Comparison of ENCODE assay signal across 18 cellular contexts in genomic region chr4:139469869-139470268, GRCh38. TPM values are rescaled to one million over a fixed set of nuclear protein-coding genes. Genes with fewer than 3 reads are reported as not detected.
DNase-seq lines count a peak whose midpoint lies in the region; ATAC-seq, FAIRE-seq and TF ChIP-seq lines count a peak whose summit lies in the region.
"Had no signal": no experiment of that assay in that cellular context is flagged by ENCODE, and none has a peak within 500 bp of the region (broad histone marks: within the 10 kb centered on the region; RNA-seq: fewer than 3 reads in every experiment).

No MANE protein-coding gene starts in this region.

- peaks cover 14% of the 10 kb centered on the region for H3K36me3 Mint-ChIP-seq in MCF 10A (ENCODE audit: insufficient read depth, unreplicated experiment)

- POLR2A ChIA-PET in MCF 10A (lab: Yijun Ruan, JAX) = no interaction called here

- no TSS peak for BruUV-seq in MCF 10A (replicated peaks; lab: Mats Ljungman, UMichigan)
- BruUV-seq in mammary epithelial cell (replicated peaks; lab: Mats Ljungman, UMichigan) = no TSS peak

- H3K4me3 ChIP-seq in mammary epithelial cell (replicated peaks in 1 of 3; ENCODE audit: insufficient read depth in 1 of 3, low read depth in 2 of 3, low read length in 3 of 3) (no peak overlapping the region), left lung (no peak overlapping the region), pancreas (no peak overlapping the region), psoas muscle (no peak overlapping the region), coronary artery (no peak overlapping the region), lower leg skin (ENCODE audit: low read depth, poor library complexity, severe bottlenecking) (no peak overlapping the region)
- H3K4me3 ChIP-seq: A549 had no signal

- 86% methylated on average over 1 of the region's 1 CpG for WGBS in mammary epithelial cell (ENCODE audit: low coverage, missing lambda C conversion rate)
- 32 to 36% methylated on average over 1 of the region's 1 CpG for WGBS in pancreas, 2 donors
- WGBS in psoas muscle, 3 donors = 96 to 100% (median 100%) methylated on average over 1 of the region's 1 CpG
- WGBS in lower leg skin, 2 donors = 93 to 100% methylated on average over 1 of the region's 1 CpG

- H3K9me3 ChIP-seq in mammary epithelial cell (replicated peaks; ENCODE audit: insufficient read depth, low read length) = no peaks in the 10 kb centered on the region
- peaks cover 0 to 10% of the 10 kb centered on the region in 2 donors for H3K9me3 ChIP-seq in left lung
- H3K9me3 ChIP-seq in pancreas = no peaks in the 10 kb centered on the region
- peaks cover 12% of the 10 kb centered on the region for H3K9me3 ChIP-seq in psoas muscle
- H3K9me3 ChIP-seq: A549 had no signal

- dilution Hi-C loops in mammary epithelial cell (cut with HindIII; ENCODE audit: low sequenced_read_pairs) = no loop called here

- ATAC-seq in left lung (peak; percentile 45), pancreas (peak; percentile 85 to 93 (median 92)), psoas muscle (no peak), HG03432 (IDR thresholded peaks at IDR 0.05; ENCODE audit: unreplicated experiment) (no peak)
- ATAC-seq: A549 had no signal

- H3K36me3 ChIP-seq in mammary epithelial cell (ENCODE audit: insufficient read depth, low read length) (peaks cover 4% of the 10 kb centered on the region), left lung (peaks cover 0 to 22% of the 10 kb centered on the region in 2 donors), pancreas (peaks cover 0 to 7% (median 3%) of the 10 kb centered on the region in 3 donors), psoas muscle (ENCODE audit: insufficient read depth in 1 of 2, low read depth in 1 of 2) (peaks cover 4 to 20% of the 10 kb centered on the region in 2 donors)

- TF ChIP-seq CTCF in MCF 10A (IDR thresholded peaks at IDR 0.05; ENCODE audit: unreplicated experiment) (no peak), mammary epithelial cell (conservative IDR thresholded peaks at IDR 0.05 in 1 of 2, IDR thresholded peaks at IDR 0.05 in 1 of 2; ENCODE audit: extremely low read depth in 1 of 2, insufficient read depth in 1 of 2, low read depth in 1 of 2, low read length in 2 of 2) (no peak), left lung (IDR thresholded peaks at IDR 0.05) (no peak), pancreas (IDR thresholded peaks at IDR 0.05) (no peak), psoas muscle (IDR thresholded peaks at IDR 0.05) (no peak), coronary artery (IDR thresholded peaks at IDR 0.05) (no peak), lower leg skin (IDR thresholded peaks at IDR 0.05) (no peak)

- no peak for TF ChIP-seq POLR2A in lower leg skin (IDR thresholded peaks at IDR 0.05)

- H3K27ac Mint-ChIP-seq in MCF 10A (ENCODE audit: low read depth, unreplicated experiment) = peak overlapping the region; percentile 32

- no peak overlapping the region for H2AFZ ChIP-seq in mammary epithelial cell (ENCODE audit: low read depth, low read length)

- no peak for FAIRE-seq in pancreas (lab: Jason Lieb, UNC)
- FAIRE-seq: A549, H54 had no signal

- H3K4me1 ChIP-seq in mammary epithelial cell (ENCODE audit: insufficient read depth, low read length) (no peaks in the 10 kb centered on the region), left lung (no peaks in the 10 kb centered on the region), pancreas (peaks cover 3 to 10% (median 9%) of the 10 kb centered on the region in 3 donors), psoas muscle (no peaks in the 10 kb centered on the region)
- H3K4me1 ChIP-seq: A549 had no signal

- no peak overlapping the region for H3K9ac ChIP-seq in mammary epithelial cell (ENCODE audit: insufficient read depth, low read length)

- no peak overlapping the region for H3K4me2 ChIP-seq in mammary epithelial cell (ENCODE audit: insufficient read depth, low read depth, low read length)
- H3K4me2 ChIP-seq: A549 had no signal

- H3K9me3 Mint-ChIP-seq in MCF 10A (ENCODE audit: unreplicated experiment) = no peaks in the 10 kb centered on the region

- H4K20me1 ChIP-seq in mammary epithelial cell (ENCODE audit: insufficient read depth, low read length) = no peaks in the 10 kb centered on the region

- no peak overlapping the region for H3K4me3 Mint-ChIP-seq in MCF 10A (ENCODE audit: unreplicated experiment)
- H3K4me3 Mint-ChIP-seq: IgD-negative memory B cell had no signal

- no peaks in the 10 kb centered on the region for H3K4me1 Mint-ChIP-seq in MCF 10A (ENCODE audit: insufficient read depth, unreplicated experiment)

- no peaks in the 10 kb centered on the region for H3K27me3 Mint-ChIP-seq in MCF 10A (ENCODE audit: insufficient read depth, unreplicated experiment)
- H3K27me3 Mint-ChIP-seq: IgD-negative memory B cell had no signal

- no peak overlapping the region for H3K27ac ChIP-seq in mammary epithelial cell (ENCODE audit: insufficient read depth, low read depth, low read length)
- no peak overlapping the region for H3K27ac ChIP-seq in left lung
- peak overlapping the region; percentile 20 to 48 (median 42) for H3K27ac ChIP-seq in pancreas
- H3K27ac ChIP-seq in psoas muscle = no peak overlapping the region
- H3K27ac ChIP-seq in coronary artery = no peak overlapping the region
- H3K27ac ChIP-seq: A549, C4-2B had no signal

- DNase-seq in MCF 10A (ENCODE audit: unreplicated experiment) (no peak), mammary epithelial cell (no peak), left lung (no peak), pancreas (peak in 5 of 6 donors; percentile 52 to 71 (median 68)), psoas muscle (no peak), coronary artery (ENCODE audit: low spot score) (no peak), lower leg skin (ENCODE audit: low spot score in 2 of 2) (no peak)
- DNase-seq: EL, MV-4-11, NCI-H1417, NCI-H1930, NCI-H69, RPMI8226 had no signal

- intact Hi-C loops in MCF 10A (cut with micrococcal nuclease) (no loop called here), mammary epithelial cell (cut with micrococcal nuclease) (no loop called here), left lung (cut with DNase I) (no loop called here), pancreas (cut with DNase I) (no loop called here), psoas muscle (cut with DNase I) (loop anchor here in 1 of 2 donors (10.0 kb wide), 1 partner anchor 65 kb away; no protein-coding TSS in a partner anchor), lower leg skin (cut with DNase I; ENCODE audit: low total_unique reads) (no loop called here)

- peaks cover 53% of the 10 kb centered on the region for H3K79me2 ChIP-seq in mammary epithelial cell (ENCODE audit: insufficient read depth, low read length)

- CTCF ChIA-PET in MCF 10A (lab: Yijun Ruan, JAX) = no interaction called here
- CTCF ChIA-PET in mammary epithelial cell (lab: Charles Lee; ENCODE audit: low non-redundant PET) = no interaction called here

- H3K27me3 ChIP-seq in mammary epithelial cell (ENCODE audit: insufficient read depth, low read length) = no peaks in the 10 kb centered on the region
- no peaks in the 10 kb centered on the region for H3K27me3 ChIP-seq in left lung
- H3K27me3 ChIP-seq in pancreas = no peaks in the 10 kb centered on the region
- no peaks in the 10 kb centered on the region for H3K27me3 ChIP-seq in psoas muscle (ENCODE audit: insufficient read depth in 3 of 3, low read length in 2 of 3)

- in situ Hi-C loops in mammary epithelial cell (cut with MboI; ENCODE audit: low sequenced_read_pairs in 2 of 2) = no loop called here

RNA-seq across cellular contexts. Expression of gene RAB33B, which starts 15.9 kb away (rescaled TPM):
- total RNA-seq in MCF 10A (2022) = 6.3 and 6.4 TPM in 2 replicates
- total RNA-seq in mammary epithelial cell = 10 to 100 TPM in 1 of 2 donors, 1 to 10 TPM in 1; 6.1 to 14.7 TPM
- 3.0 TPM for polyA plus RNA-seq in mammary epithelial cell
- 3.6 TPM for polyA minus RNA-seq in mammary epithelial cell
- 1 to 10 TPM; 8.4 to 9.5 TPM for total RNA-seq in left lung
- total RNA-seq in pancreas = 1 to 10 TPM; 4.0 to 7.5 (median 4.7) TPM
- 1 to 10 TPM; 2.4 to 5.0 TPM for polyA plus RNA-seq in pancreas
- 1 to 10 TPM; 3.4 to 4.0 (median 3.6) TPM for total RNA-seq in psoas muscle
- 1 to 10 TPM; 1.3 to 2.4 (median 2.0) TPM for polyA plus RNA-seq in psoas muscle
- 10 to 100 TPM in 3 of 4 donors, 1 to 10 TPM in 1; 8.1 to 12.3 (median 10.8) TPM for total RNA-seq in lower leg skin

Comparison
In these comparisons a context has a peak if more than half of its experiments do, and no peak if none do; other contexts are left out.
1. DNase-seq: peak in pancreas (5 of 6); none in MCF 10A (single experiment), mammary epithelial cell (single experiment), left lung (0 of 2), psoas muscle (0 of 2), coronary artery (single experiment) and lower leg skin (0 of 2).
2. H3K27ac ChIP-seq: peak in pancreas (4 of 4); none in mammary epithelial cell (single experiment), left lung (0 of 2), psoas muscle (single experiment) and coronary artery (0 of 2).
3. ATAC-seq: peak in left lung (single experiment) and pancreas (4 of 4); none in psoas muscle (0 of 4) and HG03432 (single experiment).